In genomic region chr11:32088117-32088941, GRCh38 we compare ENCODE assay signal across 8 cellular contexts. TPM values are rescaled to one million over a fixed set of nuclear protein-coding genes. Genes with fewer than 3 reads are reported as not detected.
DNase-seq lines count a peak whose midpoint lies in the region; ATAC-seq, FAIRE-seq and TF ChIP-seq lines count a peak whose summit lies in the region.

No MANE protein-coding gene starts in this region.

- H3K9ac ChIP-seq in DND-41 (ENCODE audit: low read depth, low read length) (no peak overlapping the region), GM12878 (ENCODE audit: control insufficient read depth, insufficient read depth, low read length) (peak overlapping the region; percentile 44)

- ATAC-seq in DND-41 (ENCODE audit: insufficient read depth, low read depth), result no peak
- ATAC-seq in GM19395 (IDR thresholded peaks at IDR 0.05; ENCODE audit: unreplicated experiment), result peak; percentile 28
- ATAC-seq in GM12878, result peak; percentile 24
- no peak for ATAC-seq in left lung
- no peak for ATAC-seq in CD8-positive, alpha-beta T cell
- ATAC-seq in left colon, result no peak

- in situ Hi-C loops in GM12878 (cut with MboI), result loop anchor here (25.0 kb wide), 1 partner anchor 1751 kb away; no protein-coding TSS in a partner anchor

- H3K79me2 ChIP-seq in DND-41 (ENCODE audit: insufficient read depth, low read length) (peaks cover 19% of the 10 kb centered on the region), GM12878 (ENCODE audit: control insufficient read depth, insufficient read depth, low read length) (peaks cover 31% of the 10 kb centered on the region)

- RAD21 ChIA-PET in GM12878 (lab: Charles Lee; ENCODE audit: unreplicated experiment), result interaction anchor here (0.9 to 2.1 kb wide), 4 partner anchors 18 to 88 kb away, joined by 3 to 7 read pairs (median 6); no protein-coding TSS in a partner anchor

- no peak overlapping the region for H3K4me3 ChIP-seq in DND-41 (ENCODE audit: low read depth in 1 of 2, low read length in 2 of 2)
- peak overlapping the region; percentile 31 for H3K4me3 ChIP-seq in GM12878
- H3K4me3 ChIP-seq in mesodermal cell (ENCODE audit: extremely low read depth, insufficient read depth, low read length, poor library complexity, severe bottlenecking), result no peak overlapping the region
- H3K4me3 ChIP-seq in left lung, result no peak overlapping the region
- no peak overlapping the region for H3K4me3 ChIP-seq in CD8-positive, alpha-beta T cell (ENCODE audit: low read depth, low read length)

- BruUV-seq in GM12878 (replicated peaks; lab: Mats Ljungman, UMichigan), result no TSS peak

- CTCF ChIA-PET in GM12878 (lab: Yijun Ruan, JAX), result interaction anchor here (0.7 to 2.6 kb wide), 2 partner anchors 36 to 66 kb away, joined by 4 to 7 read pairs; no protein-coding TSS in a partner anchor
- CTCF ChIA-PET in CD8-positive, alpha-beta T cell (lab: Charles Lee), result interaction anchor here (1.0 kb wide), 1 partner anchor 87 kb away, joined by 4 read pairs; no protein-coding TSS in a partner anchor

- H3K27ac ChIP-seq in DND-41 (ENCODE audit: low read length) (no peak overlapping the region), GM12878 (ENCODE audit: control insufficient read depth, insufficient read depth) (peak overlapping the region; percentile 69), mesodermal cell (ENCODE audit: low read depth, low read length, severe bottlenecking) (peak overlapping the region; percentile 61), left lung (peak overlapping the region in 1 of 2 donors; percentile 33)
- no peak overlapping the region for H3K27ac ChIP-seq in CD8-positive, alpha-beta T cell (ENCODE audit: low read depth, low read length)

- intact Hi-C loops in GM12878 (cut with micrococcal nuclease; ENCODE audit: unreplicated experiment) (loop anchor here (2.0 to 5.0 kb wide), 2 partner anchors 36 to 64 kb away; no protein-coding TSS in a partner anchor), left lung (cut with DNase I) (no loop called here), left colon (cut with DNase I, micrococcal nuclease) (no loop called here)
- intact Hi-C loops in CD8-positive, alpha-beta T cell (cut with DNase I, micrococcal nuclease), result no loop called here

- H3K27ac Mint-ChIP-seq in CD8-positive, alpha-beta T cell, result no peak overlapping the region

- POLR2A ChIA-PET in GM12878 (lab: Charles Lee), result interaction anchor here (0.5 to 2.4 kb wide), 7 partner anchors 18 to 1351 kb away, joined by 3 to 10 read pairs (median 4); no protein-coding TSS in a partner anchor
- POLR2A ChIA-PET in CD8-positive, alpha-beta T cell (lab: Charles Lee), result no interaction called here

- H4K20me1 ChIP-seq in DND-41 (ENCODE audit: insufficient read depth, low read length) (peaks cover 1% of the 10 kb centered on the region; the same call in 1 of the 2 replicates), GM12878 (ENCODE audit: control insufficient read depth, insufficient read depth) (no peaks in the 10 kb centered on the region)

- peak; percentile 21 for DNase-seq in DND-41
- DNase-seq in M059J (ENCODE audit: low read depth), result peak; percentile 97
- DNase-seq in GM12878 (ENCODE audit: low read depth, low spot score), result peak; percentile 66
- DNase-seq in left lung, result no peak
- no peak for DNase-seq in CD8-positive, alpha-beta T cell
- no peak for DNase-seq in left colon

- TF ChIP-seq RAD21 in GM12878 (IDR thresholded peaks at IDR 0.05; ENCODE audit: insufficient read depth, low read depth, low read length), result no peak

- FAIRE-seq in GM12878 (lab: Jason Lieb, UNC), result peak; percentile 78

- H3K4me1 Mint-ChIP-seq in CD8-positive, alpha-beta T cell (ENCODE audit: low read depth), result peaks cover 21% of the 10 kb centered on the region

- H3K36me3 ChIP-seq in DND-41 (ENCODE audit: insufficient read depth, low read length) (no peaks in the 10 kb centered on the region; the same call in 1 of the 2 replicates), GM12878 (ENCODE audit: control insufficient read depth in 2 of 2, insufficient read depth in 2 of 2, low read length in 1 of 2) (no peaks in the 10 kb centered on the region), mesodermal cell (ENCODE audit: control insufficient read depth, insufficient read depth, low read length) (peaks cover under 1% of the 10 kb centered on the region), left lung (no peaks in the 10 kb centered on the region)
- no peaks in the 10 kb centered on the region for H3K36me3 ChIP-seq in CD8-positive, alpha-beta T cell (ENCODE audit: insufficient read depth, low read length)

- SMC1A ChIA-PET in GM12878 (lab: Charles Lee; ENCODE audit: uncharacterized antibody, unreplicated experiment), result interaction anchor here (0.8 to 3.1 kb wide), 8 partner anchors 18 to 231 kb away, joined by 3 to 11 read pairs (median 4); no protein-coding TSS in a partner anchor

- peak overlapping the region; percentile 27; the same call in 1 of the 2 replicates for H3K4me2 ChIP-seq in DND-41 (ENCODE audit: insufficient read depth, low read length)
- H3K4me2 ChIP-seq in GM12878 (ENCODE audit: control insufficient read depth, insufficient read depth), result peak overlapping the region; percentile 45

- 12% methylated on average over 4 of the region's 4 CpGs for WGBS in GM12878 (ENCODE audit: insufficient coverage, insufficient replicate concordance, low lambda C conversion rate, missing lambda C conversion rate)
- 63 to 83% methylated on average over 4 of the region's 4 CpGs for WGBS in mesodermal cell (ENCODE audit: insufficient coverage in 2 of 2), 2 experiments

- H3K9me3 ChIP-seq in DND-41 (ENCODE audit: insufficient read depth, low read length, severe bottlenecking) (no peaks in the 10 kb centered on the region), GM12878 (replicated peaks; ENCODE audit: control insufficient read depth, insufficient read depth, low read length) (no peaks in the 10 kb centered on the region), mesodermal cell (ENCODE audit: control insufficient read depth, low read length) (no peaks in the 10 kb centered on the region), left lung (no peaks in the 10 kb centered on the region)
- H3K9me3 ChIP-seq in CD8-positive, alpha-beta T cell (ENCODE audit: low read length), result no peaks in the 10 kb centered on the region

- H3K9me3 Mint-ChIP-seq in CD8-positive, alpha-beta T cell, result no peaks in the 10 kb centered on the region

- no peak for TF ChIP-seq EP300 in GM12878 (IDR thresholded peaks at IDR 0.05; ENCODE audit: borderline replicate concordance in 1 of 2, control insufficient read depth in 1 of 2, low read depth in 2 of 2, low read length in 2 of 2)

- no peak for TF ChIP-seq POLR2A in GM12878 (IDR thresholded peaks at IDR 0.05; ENCODE audit: low read depth, low read length)

- no peaks in the 10 kb centered on the region for H3K36me3 Mint-ChIP-seq in CD8-positive, alpha-beta T cell

- H3K4me3 Mint-ChIP-seq in CD8-positive, alpha-beta T cell, result no peak overlapping the region

- peaks cover 29% of the 10 kb centered on the region for H3K27me3 ChIP-seq in DND-41 (ENCODE audit: insufficient read depth, low read length, poor library complexity)
- H3K27me3 ChIP-seq in GM12878 (replicated peaks in 1 of 2; ENCODE audit: control insufficient read depth in 2 of 2, insufficient read depth in 2 of 2, low read length in 1 of 2), result no peaks in the 10 kb centered on the region
- H3K27me3 ChIP-seq in left lung, result peaks cover 0 to 8% of the 10 kb centered on the region in 2 donors
- H3K27me3 ChIP-seq in CD8-positive, alpha-beta T cell (ENCODE audit: insufficient read depth, low read length), result no peaks in the 10 kb centered on the region

- H2AFZ ChIP-seq in DND-41 (ENCODE audit: low read depth, low read length), result no peak overlapping the region
- peak overlapping the region; percentile 33; the same call in 1 of the 2 replicates for H2AFZ ChIP-seq in GM12878 (ENCODE audit: control insufficient read depth, low read depth, low read length)

- peaks cover 43% of the 10 kb centered on the region for H3K4me1 ChIP-seq in DND-41 (ENCODE audit: insufficient read depth, low read length)
- peaks cover 13% of the 10 kb centered on the region for H3K4me1 ChIP-seq in GM12878 (ENCODE audit: control insufficient read depth, insufficient read depth, low read length)
- H3K4me1 ChIP-seq in mesodermal cell (ENCODE audit: control insufficient read depth, insufficient read depth, low read length, poor library complexity, severe bottlenecking), result peaks cover 34% of the 10 kb centered on the region
- H3K4me1 ChIP-seq in left lung, result peaks cover 5 to 40% of the 10 kb centered on the region in 2 donors
- H3K4me1 ChIP-seq in CD8-positive, alpha-beta T cell (ENCODE audit: insufficient read depth, low read length), result peaks cover 9% of the 10 kb centered on the region

- peaks cover 20% of the 10 kb centered on the region for H3K27me3 Mint-ChIP-seq in CD8-positive, alpha-beta T cell (ENCODE audit: low read depth)

- no peak for TF ChIP-seq CTCF in DND-41 (IDR thresholded peaks at IDR 0.05; ENCODE audit: borderline replicate concordance, extremely low read depth, low read length, poor library complexity, severe bottlenecking)
- TF ChIP-seq CTCF in GM12878 (IDR thresholded peaks at IDR 0.05 in 2 of 3, conservative IDR thresholded peaks at IDR 0.05 in 1 of 3; ENCODE audit: control insufficient read depth in 2 of 3, extremely low read depth in 1 of 3, insufficient read depth in 1 of 3, low read depth in 3 of 3, low read length in 3 of 3), result no peak
- TF ChIP-seq CTCF in left lung (IDR thresholded peaks at IDR 0.05), result no peak
- no peak for TF ChIP-seq CTCF in CD8-positive, alpha-beta T cell (IDR thresholded peaks at IDR 0.05)

RNA-seq across cellular contexts. Expression of gene RCN1, which starts 2.5 kb away (rescaled TPM):
- 293 and 390 TPM in 2 replicates for total RNA-seq in M059J (2014; rRNA removed; shearing (Covaris generic))
- 72.5 and 78.0 TPM in 2 replicates for total RNA-seq in GM12878 (2013; cell fraction: nucleolus; rRNA removed)
- 50.2 and 54.7 TPM in 2 replicates for total RNA-seq in GM12878 (2014; rRNA removed)
- 61.1 and 61.5 TPM in 2 replicates for total RNA-seq in GM12878 (2014; rRNA removed; fragmentation: Illumina TruSeq; extraction: Trizol)
- 51.2 and 52.8 TPM in 2 replicates for total RNA-seq in GM12878 (2021)
- 35.9 TPM for polyA plus RNA-seq in GM12878 (2011; ENCODE audit: low read depth)
- 73.1 and 103 TPM in 2 replicates for polyA plus RNA-seq in GM12878 (2011; rRNA removed)
- 25.5 and 27.0 TPM in 2 replicates for polyA plus RNA-seq in GM12878 (2011; cell fraction: cytosol; rRNA removed)
- polyA plus RNA-seq in GM12878 (2011; cell fraction: nucleus; rRNA removed), result 42.9 and 49.0 TPM in 2 replicates
- polyA plus RNA-seq in GM12878 (2012), result 50.1 and 52.4 TPM in 2 replicates
- 62.5 and 86.8 TPM in 2 replicates for polyA plus RNA-seq in GM12878 (2014; fragmentation: Illumina TruSeq; extraction: Trizol)
- polyA plus RNA-seq in GM12878 (2014; fragmentation: Nextera tagmentation; extraction: Ambion mirVana), result 10 to 100 TPM; 17.6 to 37.4 TPM
- 44.1 and 49.5 TPM in 2 replicates for polyA plus RNA-seq in GM12878 (2014; rRNA removed)
- 10 to 100 TPM; 70.9 to 76.7 TPM for polyA plus RNA-seq in GM12878 (2016; fragmentation: Nextera tagmentation; extraction: Ambion mirVana)
- 24.5 and 33.3 TPM in 2 replicates for polyA minus RNA-seq in GM12878 (2011; rRNA and poly(A)+ RNA removed)
- polyA minus RNA-seq in GM12878 (2011; cell fraction: cytosol; rRNA and poly(A)+ RNA removed), result 19.1 and 21.6 TPM in 2 replicates
- 18.5 and 26.6 TPM in 2 replicates for polyA minus RNA-seq in GM12878 (2011; cell fraction: nucleus; rRNA and poly(A)+ RNA removed)
- 239 TPM for polyA plus RNA-seq in mesodermal cell (2013, experiment 1 of 2)
- polyA plus RNA-seq in mesodermal cell (2013, experiment 2 of 2), result 268 TPM
- total RNA-seq in left lung, result 100 to 1,000 TPM in 1 of 2 donors, 10 to 100 TPM in 1; 99.7 to 132 TPM
- 10 to 100 TPM in 1 of 2 experiments, 1 to 10 TPM in 1; 8.2 to 10.8 TPM for total RNA-seq in CD8-positive, alpha-beta T cell
- total RNA-seq in left colon, result 10 to 100 TPM; 35.6 to 46.4 TPM

Comparison
In these comparisons a context has a peak if more than half of its experiments do, and no peak if none do; other contexts are left out.
1. ATAC-seq: peak in GM19395 (single experiment) and GM12878 (single experiment); none in DND-41 (single experiment), left lung (single experiment), CD8-positive, alpha-beta T cell (single experiment) and left colon (single experiment).
2. DNase-seq: peak in DND-41 (single experiment), M059J (single experiment) and GM12878 (single experiment); none in left lung (0 of 2), CD8-positive, alpha-beta T cell (0 of 7) and left colon (0 of 2).
3. H3K27ac ChIP-seq: peak in GM12878 (single experiment) and mesodermal cell (single experiment); none in DND-41 (single experiment) and CD8-positive, alpha-beta T cell (single experiment).